Comparison of ENCODE assay signal across 2 cellular contexts in the genomic region with DNA sequence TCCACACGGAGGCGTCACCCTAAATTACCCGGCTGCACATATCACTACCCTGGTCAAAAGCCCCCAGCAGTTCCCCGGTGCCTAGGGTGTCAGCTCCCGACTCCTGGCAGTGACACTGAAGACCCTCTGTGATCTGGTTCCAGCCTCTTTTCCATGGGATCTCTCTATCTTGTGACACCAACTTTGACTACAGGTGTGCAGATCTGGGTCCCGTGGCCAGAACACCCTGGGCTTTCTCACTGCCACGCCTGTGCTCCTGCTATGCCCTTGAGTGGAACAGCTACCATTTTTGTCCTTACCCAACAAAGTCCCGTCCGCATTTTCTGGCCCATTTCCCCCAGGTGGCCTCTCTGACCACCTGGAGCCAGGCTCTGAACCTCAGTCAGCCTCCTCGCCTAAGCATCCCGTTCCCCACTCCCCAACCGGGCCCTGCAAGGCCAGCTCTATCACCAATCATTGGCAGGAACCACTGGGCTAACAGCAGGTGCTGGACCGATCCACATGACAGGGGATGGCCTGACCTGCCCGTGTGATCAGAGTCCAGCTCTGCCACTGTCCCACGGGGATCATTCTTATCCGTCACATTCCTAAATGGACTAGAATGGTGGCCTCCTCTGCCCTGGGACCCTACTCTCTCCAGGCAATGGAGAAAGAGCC.
TF ChIP-seq lines count a peak whose summit lies in the region.

No MANE protein-coding gene starts in this region.

TF ChIP-seq in WTC11, 78 proteins besides CTCF, POLR2A, EP300 and RAD21 (continued from another document):
- TF ChIP-seq PREB (CRISPR knock-in tag; IDR thresholded peaks at IDR 0.05; ENCODE audit: borderline replicate concordance) (no peak), GRHL2 (CRISPR knock-in tag; IDR thresholded peaks at IDR 0.05; ENCODE audit: insufficient replicate concordance, severe bottlenecking) (no peak), ESRRA (CRISPR knock-in tag; IDR thresholded peaks at IDR 0.05; ENCODE audit: borderline replicate concordance) (no peak), ZMAT4 (CRISPR knock-in tag; IDR thresholded peaks at IDR 0.05) (no peak), ZBTB43 (CRISPR knock-in tag; IDR thresholded peaks at IDR 0.05) (no peak), TP53 (CRISPR knock-in tag; IDR thresholded peaks at IDR 0.05) (no peak), PRRX2 (CRISPR knock-in tag; IDR thresholded peaks at IDR 0.05) (no peak), HMGA2 (CRISPR knock-in tag; IDR thresholded peaks at IDR 0.05) (no peak), RELA (CRISPR knock-in tag; IDR thresholded peaks at IDR 0.05; ENCODE audit: borderline replicate concordance) (no peak), NFYB (CRISPR knock-in tag; conservative IDR thresholded peaks at IDR 0.05; ENCODE audit: low read depth) (no peak), AFF4 (CRISPR knock-in tag; IDR thresholded peaks at IDR 0.05; ENCODE audit: borderline replicate concordance) (no peak)
- TF ChIP-seq, protein P1, sequence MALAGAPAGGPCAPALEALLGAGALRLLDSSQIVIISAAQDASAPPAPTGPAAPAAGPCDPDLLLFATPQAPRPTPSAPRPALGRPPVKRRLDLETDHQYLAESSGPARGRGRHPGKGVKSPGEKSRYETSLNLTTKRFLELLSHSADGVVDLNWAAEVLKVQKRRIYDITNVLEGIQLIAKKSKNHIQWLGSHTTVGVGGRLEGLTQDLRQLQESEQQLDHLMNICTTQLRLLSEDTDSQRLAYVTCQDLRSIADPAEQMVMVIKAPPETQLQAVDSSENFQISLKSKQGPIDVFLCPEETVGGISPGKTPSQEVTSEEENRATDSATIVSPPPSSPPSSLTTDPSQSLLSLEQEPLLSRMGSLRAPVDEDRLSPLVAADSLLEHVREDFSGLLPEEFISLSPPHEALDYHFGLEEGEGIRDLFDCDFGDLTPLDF (CRISPR knock-in tag; IDR thresholded peaks at IDR 0.05): no peak
- TF ChIP-seq, protein P2, sequence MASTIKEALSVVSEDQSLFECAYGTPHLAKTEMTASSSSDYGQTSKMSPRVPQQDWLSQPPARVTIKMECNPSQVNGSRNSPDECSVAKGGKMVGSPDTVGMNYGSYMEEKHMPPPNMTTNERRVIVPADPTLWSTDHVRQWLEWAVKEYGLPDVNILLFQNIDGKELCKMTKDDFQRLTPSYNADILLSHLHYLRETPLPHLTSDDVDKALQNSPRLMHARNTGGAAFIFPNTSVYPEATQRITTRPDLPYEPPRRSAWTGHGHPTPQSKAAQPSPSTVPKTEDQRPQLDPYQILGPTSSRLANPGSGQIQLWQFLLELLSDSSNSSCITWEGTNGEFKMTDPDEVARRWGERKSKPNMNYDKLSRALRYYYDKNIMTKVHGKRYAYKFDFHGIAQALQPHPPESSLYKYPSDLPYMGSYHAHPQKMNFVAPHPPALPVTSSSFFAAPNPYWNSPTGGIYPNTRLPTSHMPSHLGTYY (CRISPR knock-in tag; IDR thresholded peaks at IDR 0.05): no peak
TF ChIP-seq in WTC11: peak in this region for 0.

TF ChIP-seq in liver, 16 proteins besides CTCF, POLR2A, EP300 and RAD21 (continued from another document):
- TF ChIP-seq, protein P3, sequence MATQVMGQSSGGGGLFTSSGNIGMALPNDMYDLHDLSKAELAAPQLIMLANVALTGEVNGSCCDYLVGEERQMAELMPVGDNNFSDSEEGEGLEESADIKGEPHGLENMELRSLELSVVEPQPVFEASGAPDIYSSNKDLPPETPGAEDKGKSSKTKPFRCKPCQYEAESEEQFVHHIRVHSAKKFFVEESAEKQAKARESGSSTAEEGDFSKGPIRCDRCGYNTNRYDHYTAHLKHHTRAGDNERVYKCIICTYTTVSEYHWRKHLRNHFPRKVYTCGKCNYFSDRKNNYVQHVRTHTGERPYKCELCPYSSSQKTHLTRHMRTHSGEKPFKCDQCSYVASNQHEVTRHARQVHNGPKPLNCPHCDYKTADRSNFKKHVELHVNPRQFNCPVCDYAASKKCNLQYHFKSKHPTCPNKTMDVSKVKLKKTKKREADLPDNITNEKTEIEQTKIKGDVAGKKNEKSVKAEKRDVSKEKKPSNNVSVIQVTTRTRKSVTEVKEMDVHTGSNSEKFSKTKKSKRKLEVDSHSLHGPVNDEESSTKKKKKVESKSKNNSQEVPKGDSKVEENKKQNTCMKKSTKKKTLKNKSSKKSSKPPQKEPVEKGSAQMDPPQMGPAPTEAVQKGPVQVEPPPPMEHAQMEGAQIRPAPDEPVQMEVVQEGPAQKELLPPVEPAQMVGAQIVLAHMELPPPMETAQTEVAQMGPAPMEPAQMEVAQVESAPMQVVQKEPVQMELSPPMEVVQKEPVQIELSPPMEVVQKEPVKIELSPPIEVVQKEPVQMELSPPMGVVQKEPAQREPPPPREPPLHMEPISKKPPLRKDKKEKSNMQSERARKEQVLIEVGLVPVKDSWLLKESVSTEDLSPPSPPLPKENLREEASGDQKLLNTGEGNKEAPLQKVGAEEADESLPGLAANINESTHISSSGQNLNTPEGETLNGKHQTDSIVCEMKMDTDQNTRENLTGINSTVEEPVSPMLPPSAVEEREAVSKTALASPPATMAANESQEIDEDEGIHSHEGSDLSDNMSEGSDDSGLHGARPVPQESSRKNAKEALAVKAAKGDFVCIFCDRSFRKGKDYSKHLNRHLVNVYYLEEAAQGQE (IDR thresholded peaks at IDR 0.05): no peak
- TF ChIP-seq GABPA (IDR thresholded peaks at IDR 0.05 in 1 of 2, conservative IDR thresholded peaks at IDR 0.05 in 1 of 2) (no peak), YY1 (IDR thresholded peaks at IDR 0.05) (no peak), RXRA (IDR thresholded peaks at IDR 0.05) (no peak), FOXA1 (IDR thresholded peaks at IDR 0.05) (no peak), FOXA2 (IDR thresholded peaks at IDR 0.05) (no peak), HNF4A (conservative IDR thresholded peaks at IDR 0.05) (no peak)
- TF ChIP-seq, protein P4, sequence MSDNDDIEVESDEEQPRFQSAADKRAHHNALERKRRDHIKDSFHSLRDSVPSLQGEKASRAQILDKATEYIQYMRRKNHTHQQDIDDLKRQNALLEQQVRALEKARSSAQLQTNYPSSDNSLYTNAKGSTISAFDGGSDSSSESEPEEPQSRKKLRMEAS (IDR thresholded peaks at IDR 0.05): no peak
TF ChIP-seq in liver: peak in this region for 0.
